Comparison of ENCODE assay signal across 10 cellular contexts in genomic region chr20:33311011-33311410, GRCh38. TPM values are rescaled to one million over a fixed set of nuclear protein-coding genes. Genes with fewer than 3 reads are reported as not detected.
"Had no signal": no experiment of that assay in that cellular context is flagged by ENCODE, and none has a peak within 500 bp of the region (broad histone marks: within the 10 kb centered on the region; RNA-seq: fewer than 3 reads in every experiment).

No MANE protein-coding gene starts in this region.

- DNase-seq: GM23248, HFFc6, IMR-90, KBM-7 had no signal

- H3K27ac Mint-ChIP-seq: HFFc6 had no signal

- H3K4me3 ChIP-seq: GM23248, HAP-1 had no signal

- H3K4me3 Mint-ChIP-seq: HFFc6 had no signal

- FAIRE-seq: H1, H54 had no signal

- ATAC-seq: HCT116 had no signal

- H3K9me3 Mint-ChIP-seq: HFFc6 had no signal

- H3K27ac ChIP-seq: GM23248, HL-60 had no signal

- H2AFZ ChIP-seq: GM23248 had no signal

- H3K9me3 ChIP-seq: HAP-1 had no signal

- H3K36me3 ChIP-seq: HAP-1 had no signal

- H3K9ac ChIP-seq: GM23248 had no signal

- H3K4me1 ChIP-seq: HAP-1 had no signal

RNA-seq across cellular contexts. Expression of gene BPIFB1, which starts 28.0 kb away (rescaled TPM):
- total RNA-seq: GM23248, H1, HFFc6, HT1080, IMR-90 had no signal
- polyA plus RNA-seq: GM23248, H1, IMR-90 had no signal
